ENCODE assay signal across 6 cellular contexts in genomic region chr3:172566785-172567184, GRCh38. TPM values are rescaled to one million over a fixed set of nuclear protein-coding genes. Genes with fewer than 3 reads are reported as not detected.
DNase-seq lines count a peak whose midpoint lies in the region; ATAC-seq, FAIRE-seq and TF ChIP-seq lines count a peak whose summit lies in the region.
"Not testable (repeated sequence)": the region's sequence is repeated elsewhere in the genome, so short reads cannot be mapped to it uniquely, and the experiment has no call there.
"Had no signal": no experiment of that assay in that cellular context is flagged by ENCODE, and none has a peak within 500 bp of the region (broad histone marks: within the 10 kb centered on the region; RNA-seq: fewer than 3 reads in every experiment).

No MANE protein-coding gene starts in this region.

- not testable (repeated sequence) for H3K4me1 ChIP-seq in HEK293 (ENCODE audit: control insufficient read depth, insufficient read depth, low read length); K562 (replicated peaks in 1 of 2; ENCODE audit: control insufficient read depth in 2 of 2, insufficient read depth in 2 of 2, low read length in 2 of 2)

- TF ChIP-seq CTCF in HEK293 (tag by site-specific recombination; IDR thresholded peaks at IDR 0.05); K562 (IDR thresholded peaks at IDR 0.05 in 2 of 3, conservative IDR thresholded peaks at IDR 0.05 in 1 of 3; ENCODE audit: insufficient read depth in 2 of 3, low read depth in 1 of 3, low read length in 3 of 3): not testable (repeated sequence)

- not testable (repeated sequence) for ATAC-seq in SK-N-SH treated with all-trans-retinoic acid at 6 μM for 48 hours, K562

- in situ Hi-C loops in K562 (cut with MboI), result not testable (repeated sequence)

- POLR2A ChIA-PET in HEK293 (lab: Yijun Ruan, JAX); K562 (lab: Yijun Ruan, JAX): not testable (repeated sequence)

- intact Hi-C loops in K562 (cut with micrococcal nuclease), result not testable (repeated sequence)

- not testable (repeated sequence) for H3K9me3 ChIP-seq in HEK293 (ENCODE audit: control insufficient read depth, insufficient read depth, low read depth, low read length); K562 (replicated peaks; ENCODE audit: control insufficient read depth, insufficient read depth, low read depth, low read length)

- not testable (repeated sequence) for TF ChIP-seq POLR2A in K562 (conservative IDR thresholded peaks at IDR 0.05)

- TF ChIP-seq RAD21 in K562 (CRISPR knock-in tag; conservative IDR thresholded peaks at IDR 0.05 in 1 of 2, IDR thresholded peaks at IDR 0.05 in 1 of 2), result not testable (repeated sequence)

- CTCF ChIA-PET in HEK293 (lab: Yijun Ruan, JAX); K562 (lab: Yijun Ruan, JAX; ENCODE audit: low intra/inter-chr PET ratio): not testable (repeated sequence)

- H3K4me3 ChIP-seq in HEK293 (ENCODE audit: low read depth, low read length); K562: not testable (repeated sequence)

- H3K9me1 ChIP-seq in K562 (ENCODE audit: control insufficient read depth, insufficient read depth, low read length), result not testable (repeated sequence)

- not testable (repeated sequence) for H4K20me1 ChIP-seq in K562 (replicated peaks; ENCODE audit: control insufficient read depth, insufficient read depth, low read length)

- H3K4me2 ChIP-seq in K562 (ENCODE audit: insufficient read depth, low read length), result not testable (repeated sequence)

- not testable (repeated sequence) for TF ChIP-seq EP300 in K562 (IDR thresholded peaks at IDR 0.05; ENCODE audit: low read length)

- DNase-seq in K562 (ENCODE audit: extremely low read depth in 1 of 4, low spot score in 3 of 4), result not testable (repeated sequence)

- BruUV-seq in K562 (replicated peaks; lab: Mats Ljungman, UMichigan), result not testable (repeated sequence)

- 14% methylated on average over 2 of the region's 2 CpGs for WGBS in K562 (ENCODE audit: insufficient coverage, low coverage, missing lambda C conversion rate)

- H3K27me3 ChIP-seq in K562 (ENCODE audit: control insufficient read depth in 2 of 2, insufficient read depth in 2 of 2, low read length in 2 of 2), result not testable (repeated sequence)

- not testable (repeated sequence) for H3K79me2 ChIP-seq in K562 (ENCODE audit: control insufficient read depth, insufficient read depth, low read length)

- not testable (repeated sequence) for H2AFZ ChIP-seq in K562 (ENCODE audit: low read depth, low read length)

- H3K36me3 ChIP-seq in HEK293 (ENCODE audit: control insufficient read depth in 2 of 2, insufficient read depth in 1 of 2, low read length in 2 of 2); K562 (ENCODE audit: control insufficient read depth, insufficient read depth, low read length): not testable (repeated sequence)

- H3K9ac ChIP-seq in K562 (ENCODE audit: insufficient read depth in 1 of 2, low read depth in 2 of 2, low read length in 2 of 2), result not testable (repeated sequence)

- FAIRE-seq in K562 (lab: Jason Lieb, UNC), result not testable (repeated sequence)

- H3K27ac ChIP-seq in HEK293 (ENCODE audit: extremely low read depth, low read depth, low read length); K562 (ENCODE audit: extremely low read depth, low read depth, low read length): not testable (repeated sequence)

TF ChIP-seq in HEK293, 187 proteins besides CTCF, POLR2A, EP300 and RAD21:
- peak; percentile 88 for TF ChIP-seq ZNF146 (tag by site-specific recombination; IDR thresholded peaks at IDR 0.05)

TF ChIP-seq in SK-N-SH treated with all-trans-retinoic acid at 6 μM for 48 hours, 23 proteins besides CTCF, POLR2A, EP300 and RAD21:
- peak; percentile 77 for TF ChIP-seq ZNF8 (CRISPR knock-in tag; IDR thresholded peaks at IDR 0.05)

TF ChIP-seq in K562, 482 proteins besides CTCF, POLR2A, EP300 and RAD21:
- TF ChIP-seq RBM25 (IDR thresholded peaks at IDR 0.05; ENCODE audit: low read depth, low read length, severe bottlenecking), result peak; percentile 45
- TF ChIP-seq ADNP (tag; IDR thresholded peaks at IDR 0.05), result 0 out of 2 replicates have a peak, but pooled peaks have one; percentile 19
- peak; percentile 91 for TF ChIP-seq ZNF146 (CRISPR knock-in tag; IDR thresholded peaks at IDR 0.05; ENCODE audit: unreplicated experiment)

RNA-seq across cellular contexts. Expression of gene TNFSF10, which starts 43.6 kb away (rescaled TPM):
- total RNA-seq in K562 (2011; cell fraction: chromatin; rRNA removed; ENCODE audit: low replicate concordance), result not detected in 2 replicates
- 0.53 TPM in 1 of 2 replicates, not detected in the other for total RNA-seq in K562 (2011; cell fraction: nucleolus; rRNA removed)
- not detected in 2 replicates for total RNA-seq in K562 (2011; cell fraction: nucleoplasm; rRNA removed)
- total RNA-seq in K562 (2014; rRNA removed), result 0.33 TPM in 1 of 2 replicates, not detected in the other
- 0.33 and 0.35 TPM in 2 replicates for total RNA-seq in K562 (2014; rRNA removed; fragmentation: Illumina TruSeq; extraction: Trizol)
- total RNA-seq in K562 (2015; rRNA removed; fragmentation: Illumina TruSeq; extraction: Trizol), result 1.3 and 1.4 TPM in 2 replicates
- total RNA-seq in K562 (2021), result 0.13 and 0.36 TPM in 2 replicates
- polyA plus RNA-seq in K562 (2011; rRNA removed), result 0.05 and 0.07 TPM in 2 replicates
- polyA plus RNA-seq in K562 (2011; cell fraction: cytosol; rRNA removed), result not detected in 2 replicates
- polyA plus RNA-seq in K562 (2011; cell fraction: nucleus; rRNA removed), result not detected in 2 replicates
- 1.7 and 3.8 TPM in 2 replicates for polyA plus RNA-seq in K562 (2012)
- 0.39 and 0.43 TPM in 2 replicates for polyA plus RNA-seq in K562 (2014; fragmentation: Illumina TruSeq; extraction: Trizol)
- polyA plus RNA-seq in K562 (2014; fragmentation: Nextera tagmentation; extraction: Ambion mirVana), result under 1 TPM; 0.21 TPM
- 0.19 and 0.52 TPM in 2 replicates for polyA plus RNA-seq in K562 (2014; rRNA removed)
- not detected in 2 replicates for polyA minus RNA-seq in K562 (2011; rRNA and poly(A)+ RNA removed)
- polyA minus RNA-seq in K562 (2011; cell fraction: cytosol; rRNA and poly(A)+ RNA removed), result not detected in 2 replicates
- polyA minus RNA-seq in K562 (2011; cell fraction: nucleus; rRNA and poly(A)+ RNA removed), result not detected in 2 replicates
- total RNA-seq: A673, Caco-2 had no signal
- polyA plus RNA-seq: BJ had no signal
